Comparison of ENCODE assay signal across 8 cellular contexts in genomic region chr16:89917773-89918452, GRCh38. TPM values are rescaled to one million over a fixed set of nuclear protein-coding genes. Genes with fewer than 3 reads are reported as not detected.
DNase-seq lines count a peak whose midpoint lies in the region; ATAC-seq, FAIRE-seq and TF ChIP-seq lines count a peak whose summit lies in the region.

No MANE protein-coding gene starts in this region.

- peak overlapping the region; percentile 91 for H3K4me2 ChIP-seq in A549

- H3K4me1 ChIP-seq in A549 (peaks cover 43% of the 10 kb centered on the region), mesodermal cell (ENCODE audit: control insufficient read depth, insufficient read depth, low read length, poor library complexity, severe bottlenecking) (peaks cover 27% of the 10 kb centered on the region)

- H3K36me3 ChIP-seq in mesodermal cell (ENCODE audit: control insufficient read depth, insufficient read depth, low read length): peaks cover 4% of the 10 kb centered on the region

- peak overlapping the region; percentile 93 to 94 for H3K27ac ChIP-seq in A549
- peak overlapping the region; percentile 72 for H3K27ac ChIP-seq in mesodermal cell (ENCODE audit: low read depth, low read length, severe bottlenecking)

- no peak for FAIRE-seq in A549 (lab: Jason Lieb, UNC)

- POLR2A ChIA-PET in A549 (lab: Yijun Ruan, JAX): interaction anchor here (0.5 to 1.2 kb wide), 5 partner anchors 8 to 44 kb away, joined by 3 to 8 read pairs (median 4); partner anchors contain the start of gene TCF25

- CTCF ChIA-PET in A549 (lab: Yijun Ruan, JAX): interaction anchor here (0.6 to 11.8 kb wide), 11 partner anchors 9 to 212 kb away, joined by 3 to 109 read pairs (median 5); partner anchors contain the start of gene DEF8

- TF ChIP-seq RAD21 in A549 (conservative IDR thresholded peaks at IDR 0.05 in 1 of 2, IDR thresholded peaks at IDR 0.05 in 1 of 2): no peak; a peak in 1 of 5 replicates

- DNase-seq in A549 (ENCODE audit: low read depth in 1 of 2, low spot score in 1 of 2) (peak; percentile 76 to 96), NCI-H460 (ENCODE audit: extremely low read depth, low read depth) (peak; percentile 85)
- DNase-seq in activated CD4-positive, alpha-beta T cell treated with anti-CD3 and anti-CD28 coated beads, Interleukin-2, amount 50 U/mL, for 48 hours: peak; percentile 81 to 85
- DNase-seq in effector CD4-positive, alpha-beta T cell: peak; percentile 50
- DNase-seq in stimulated activated CD8-positive, alpha-beta memory T cell treated with anti-CD3 and anti-CD28 coated beads, Interleukin-4, amount 100 ng/mL, for 1 hour (ENCODE audit: low read depth in 2 of 2, low spot score in 1 of 2): peak; percentile 42 to 50

- TF ChIP-seq EP300 in A549 (IDR thresholded peaks at IDR 0.05): no peak

- TF ChIP-seq POLR2A in A549 (IDR thresholded peaks at IDR 0.05; ENCODE audit: low read length): peak; percentile 45

- peak overlapping the region; percentile 40 for H3K4me3 ChIP-seq in A549
- peak overlapping the region; percentile 31 for H3K4me3 ChIP-seq in mesodermal cell (ENCODE audit: extremely low read depth, insufficient read depth, low read length, poor library complexity, severe bottlenecking)

- ATAC-seq in A549: peak; percentile 51 to 70
- peak; percentile 74 for ATAC-seq in GM18858 (IDR thresholded peaks at IDR 0.05; ENCODE audit: unreplicated experiment)
- ATAC-seq in HG03095 (IDR thresholded peaks at IDR 0.05; ENCODE audit: unreplicated experiment): peak; percentile 58

- TF ChIP-seq CTCF in A549 (IDR thresholded peaks at IDR 0.05): no peak

- H3K9me3 ChIP-seq in A549: no peaks in the 10 kb centered on the region
- no peaks in the 10 kb centered on the region for H3K9me3 ChIP-seq in mesodermal cell (ENCODE audit: control insufficient read depth, low read length)

- WGBS in A549 (ENCODE audit: missing lambda C conversion rate): 6% methylated on average over 7 of the region's 39 CpGs
- WGBS in mesodermal cell (ENCODE audit: insufficient coverage in 2 of 2), 2 experiments: 4 to 5% methylated on average over 25 to 27 of the region's 39 CpGs

TF ChIP-seq in A549, 52 proteins besides CTCF, POLR2A, EP300 and RAD21 (continues in another document):
- no peak for TF ChIP-seq ZSCAN20 (CRISPR knock-in tag; IDR thresholded peaks at IDR 0.05)
- TF ChIP-seq HOXB13 (CRISPR knock-in tag; IDR thresholded peaks at IDR 0.05; ENCODE audit: low read depth): no peak
- no peak for TF ChIP-seq HMGXB4 (CRISPR knock-in tag; IDR thresholded peaks at IDR 0.05; ENCODE audit: borderline replicate concordance)
- TF ChIP-seq GATA3 (IDR thresholded peaks at IDR 0.05; ENCODE audit: borderline replicate concordance): peak; percentile 64
- no peak for TF ChIP-seq FOSB (CRISPR knock-in tag; IDR thresholded peaks at IDR 0.05)
- TF ChIP-seq PBX3 (IDR thresholded peaks at IDR 0.05): no peak
- peak in 1 of 2 experiments; percentile 79; a peak in 3 of 5 replicates for TF ChIP-seq JUN (IDR thresholded peaks at IDR 0.05)
- TF ChIP-seq JUNB (IDR thresholded peaks at IDR 0.05): no peak
- TF ChIP-seq CHD2 (IDR thresholded peaks at IDR 0.05; ENCODE audit: low read length, partially characterized antibody): peak; percentile 19
- TF ChIP-seq ZFP36 (IDR thresholded peaks at IDR 0.05; ENCODE audit: borderline replicate concordance, partially characterized antibody): no peak
- peak; percentile 77 for TF ChIP-seq USF2 (IDR thresholded peaks at IDR 0.05)
- no peak for TF ChIP-seq RNF2 (IDR thresholded peaks at IDR 0.05; ENCODE audit: borderline replicate concordance, low read depth)
- TF ChIP-seq MAX (IDR thresholded peaks at IDR 0.05): peak; percentile 100
- no peak for TF ChIP-seq ZC3H11A (IDR thresholded peaks at IDR 0.05)
- no peak for TF ChIP-seq PHF8 (IDR thresholded peaks at IDR 0.05; ENCODE audit: borderline replicate concordance, low read depth)
- TF ChIP-seq TFCP2L1 (CRISPR knock-in tag; IDR thresholded peaks at IDR 0.05): no peak; the same call in 1 of the 2 replicates
- no peak for TF ChIP-seq HDAC2 (IDR thresholded peaks at IDR 0.05)
- no peak for TF ChIP-seq FOXS1 (CRISPR knock-in tag; IDR thresholded peaks at IDR 0.05)
- no peak for TF ChIP-seq CBX2 (IDR thresholded peaks at IDR 0.05; ENCODE audit: borderline replicate concordance, low read depth)
- TF ChIP-seq NR3C1 (IDR thresholded peaks at IDR 0.05): no peak
- no peak for TF ChIP-seq CEBPB (IDR thresholded peaks at IDR 0.05)

RNA-seq across cellular contexts. Expression of gene MC1R, which starts 0.7 kb away (rescaled TPM):
- polyA plus RNA-seq in A549 (2011; rRNA removed): 7.4 and 8.0 TPM in 2 replicates
- 8.8 and 9.5 TPM in 2 replicates for polyA plus RNA-seq in A549 (2012; cell fraction: cytosol; rRNA removed)
- 44.8 and 58.2 TPM in 2 replicates for polyA plus RNA-seq in A549 (2012; cell fraction: nucleus; rRNA removed)
- polyA plus RNA-seq in A549 (2017; fragmentation: RNase III; extraction: RNeasy Plus Mini Kit Qiagen cat#74134 plus additional on column Dnase treatment): 6.1 to 9.2 TPM (median 8.0 TPM) in 3 replicates
- 8.0 and 10.7 TPM in 2 replicates for polyA minus RNA-seq in A549 (2011; rRNA and poly(A)+ RNA removed)
- 8.1 and 9.4 TPM in 2 replicates for total RNA-seq in NCI-H460 (2014; rRNA removed; shearing (Covaris generic))
- polyA plus RNA-seq in NCI-H460 (2014; cell fraction: nucleus; rRNA removed): 25.0 and 39.7 TPM in 2 replicates
- polyA plus RNA-seq in mesodermal cell (2013, experiment 1 of 2): 6.0 TPM
- polyA plus RNA-seq in mesodermal cell (2013, experiment 2 of 2): 5.1 TPM

RNA-seq across cellular contexts. Expression of gene TUBB3, which starts 5.2 kb away (rescaled TPM):
- polyA plus RNA-seq in A549 (2011; rRNA removed): 48.8 and 48.9 TPM in 2 replicates
- polyA plus RNA-seq in A549 (2012; cell fraction: cytosol; rRNA removed): 289 and 332 TPM in 2 replicates
- 483 and 655 TPM in 2 replicates for polyA plus RNA-seq in A549 (2012; cell fraction: nucleus; rRNA removed)
- 152 to 180 TPM (median 163 TPM) in 3 replicates for polyA plus RNA-seq in A549 (2017; fragmentation: RNase III; extraction: RNeasy Plus Mini Kit Qiagen cat#74134 plus additional on column Dnase treatment)
- 73.7 and 103 TPM in 2 replicates for polyA minus RNA-seq in A549 (2011; rRNA and poly(A)+ RNA removed)
- total RNA-seq in NCI-H460 (2014; rRNA removed; shearing (Covaris generic)): 68.3 and 75.9 TPM in 2 replicates
- polyA plus RNA-seq in NCI-H460 (2014; cell fraction: nucleus; rRNA removed): 145 and 156 TPM in 2 replicates
- 189 TPM for polyA plus RNA-seq in mesodermal cell (2013, experiment 1 of 2)
- polyA plus RNA-seq in mesodermal cell (2013, experiment 2 of 2): 156 TPM

RNA-seq across cellular contexts. Expression of gene DEF8, which starts 30.6 kb away (rescaled TPM):
- polyA plus RNA-seq in A549 (2011; rRNA removed): 63.6 and 69.4 TPM in 2 replicates
- 154 and 175 TPM in 2 replicates for polyA plus RNA-seq in A549 (2012; cell fraction: cytosol; rRNA removed)
- 262 and 280 TPM in 2 replicates for polyA plus RNA-seq in A549 (2012; cell fraction: nucleus; rRNA removed)
- polyA plus RNA-seq in A549 (2017; fragmentation: RNase III; extraction: RNeasy Plus Mini Kit Qiagen cat#74134 plus additional on column Dnase treatment): 83.0 to 88.7 TPM (median 86.5 TPM) in 3 replicates
- polyA minus RNA-seq in A549 (2011; rRNA and poly(A)+ RNA removed): 38.2 and 39.0 TPM in 2 replicates
- 47.8 and 55.4 TPM in 2 replicates for total RNA-seq in NCI-H460 (2014; rRNA removed; shearing (Covaris generic))
- 163 and 231 TPM in 2 replicates for polyA plus RNA-seq in NCI-H460 (2014; cell fraction: nucleus; rRNA removed)
- 69.2 TPM for polyA plus RNA-seq in mesodermal cell (2013, experiment 1 of 2)
- 62.5 TPM for polyA plus RNA-seq in mesodermal cell (2013, experiment 2 of 2)

RNA-seq across cellular contexts. Expression of gene TCF25, which starts 44.5 kb away (rescaled TPM):
- 80.4 and 125 TPM in 2 replicates for polyA plus RNA-seq in A549 (2011; rRNA removed)
- 137 and 156 TPM in 2 replicates for polyA plus RNA-seq in A549 (2012; cell fraction: cytosol; rRNA removed)
- 508 and 516 TPM in 2 replicates for polyA plus RNA-seq in A549 (2012; cell fraction: nucleus; rRNA removed)
- 116 to 125 TPM (median 122 TPM) in 3 replicates for polyA plus RNA-seq in A549 (2017; fragmentation: RNase III; extraction: RNeasy Plus Mini Kit Qiagen cat#74134 plus additional on column Dnase treatment)
- polyA minus RNA-seq in A549 (2011; rRNA and poly(A)+ RNA removed): 77.0 and 79.2 TPM in 2 replicates
- 70.3 and 71.4 TPM in 2 replicates for total RNA-seq in NCI-H460 (2014; rRNA removed; shearing (Covaris generic))
- polyA plus RNA-seq in NCI-H460 (2014; cell fraction: nucleus; rRNA removed): 284 and 305 TPM in 2 replicates
- polyA plus RNA-seq in mesodermal cell (2013, experiment 1 of 2): 173 TPM
- 145 TPM for polyA plus RNA-seq in mesodermal cell (2013, experiment 2 of 2)

Comparison
In these comparisons a context has a peak if more than half of its experiments do, and no peak if none do; other contexts are left out.
1. Peak in every context shown above with its lines: DNase-seq, ATAC-seq, H3K4me3 ChIP-seq and H3K27ac ChIP-seq.